In the genomic region with DNA sequence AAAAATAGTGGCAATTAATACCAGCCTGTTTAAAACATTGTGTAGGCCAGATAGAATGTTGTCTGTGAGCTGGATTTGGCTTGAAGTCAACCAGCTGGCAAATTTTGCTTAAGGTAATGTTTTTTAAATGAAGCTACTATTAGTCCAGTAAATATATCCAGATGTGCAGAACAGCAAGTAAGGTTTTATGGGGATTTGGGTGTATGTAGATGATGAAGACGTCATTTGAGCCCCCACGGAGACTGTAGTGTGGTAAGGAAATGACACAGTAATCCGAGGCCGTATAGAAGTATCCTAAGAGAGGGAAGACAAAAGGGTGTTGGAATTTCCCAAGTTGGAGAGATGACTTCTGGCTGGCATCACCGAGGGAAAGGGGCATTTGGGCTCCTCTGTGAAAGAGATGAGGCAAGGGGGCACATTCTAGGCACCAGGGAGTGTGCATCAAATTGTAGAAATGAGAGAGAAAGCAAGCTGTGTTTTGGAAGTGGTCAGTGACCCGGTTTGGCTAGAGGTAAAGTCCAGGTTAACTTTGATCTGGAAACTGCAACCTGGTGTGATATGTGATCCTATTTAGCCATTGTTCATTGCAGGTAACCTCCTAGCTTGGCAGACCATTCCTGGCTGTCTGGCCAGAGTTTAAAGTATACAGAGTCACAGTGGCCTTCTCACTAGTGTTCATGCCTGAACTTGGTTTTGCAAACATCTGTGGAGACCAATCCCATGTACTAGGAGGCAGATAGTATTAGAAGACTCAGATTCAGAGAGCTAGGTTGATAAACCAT, we compare ENCODE assay signal across 27 cellular contexts.
DNase-seq lines count a peak whose midpoint lies in the region; TF ChIP-seq lines count a peak whose summit lies in the region.
"Had no signal": no experiment of that assay in that cellular context is flagged by ENCODE, and none has a peak within 500 bp of the region (broad histone marks: within the 10 kb centered on the region; RNA-seq: fewer than 3 reads in every experiment).

No MANE protein-coding gene starts in this region.

- intact Hi-C loops in tibial artery (cut with DNase I; ENCODE audit: low total_unique reads), result no loop called here

- H3K4me3 ChIP-seq in HFF-Myc (replicated peaks; ENCODE audit: low read depth, low read length) (no peak overlapping the region), parathyroid adenoma (ENCODE audit: low read depth, low read length) (no peak overlapping the region), tibial artery (no peak overlapping the region)
- H3K4me3 ChIP-seq: dorsolateral prefrontal cortex, HAP-1, pancreas, Peyer's patch, SJCRH30, upper lobe of left lung had no signal

- H3K27me3 ChIP-seq in parathyroid adenoma (ENCODE audit: control insufficient read depth, insufficient read depth, low read length) (no peaks in the 10 kb centered on the region), tibial artery (no peaks in the 10 kb centered on the region)
- H3K27me3 ChIP-seq: dorsolateral prefrontal cortex, pancreas, Peyer's patch, SJCRH30, upper lobe of left lung had no signal

- no peak overlapping the region for H2AFZ ChIP-seq in parathyroid adenoma

- H3K4me2 ChIP-seq in parathyroid adenoma (ENCODE audit: low read length), result peak overlapping the region; percentile 32

- peaks cover 18% of the 10 kb centered on the region for H3K79me2 ChIP-seq in parathyroid adenoma

- H3K4me1 ChIP-seq in parathyroid adenoma (peaks cover 23% of the 10 kb centered on the region), tibial artery (peaks cover 0 to 63% (median 10%) of the 10 kb centered on the region in 4 donors)
- H3K4me1 ChIP-seq: HAP-1, pancreas, Peyer's patch had no signal

- peak overlapping the region; percentile 29 for H3K27ac ChIP-seq in parathyroid adenoma
- H3K27ac ChIP-seq in tibial artery, result no peak overlapping the region
- H3K27ac ChIP-seq: dorsolateral prefrontal cortex, pancreas, Peyer's patch, SJCRH30, upper lobe of left lung, VCaP had no signal

- H3K36me3 ChIP-seq in parathyroid adenoma (ENCODE audit: control insufficient read depth, insufficient read depth, low read length) (no peaks in the 10 kb centered on the region), tibial artery (no peaks in the 10 kb centered on the region)
- H3K36me3 ChIP-seq: HAP-1, pancreas, Peyer's patch, SJCRH30, upper lobe of left lung had no signal

- TF ChIP-seq CTCF in HFF-Myc (IDR thresholded peaks at IDR 0.05; ENCODE audit: low read depth, low read length, missing control alignments), result no peak
- no peak for TF ChIP-seq CTCF in parathyroid adenoma (IDR thresholded peaks at IDR 0.05)
- no peak for TF ChIP-seq CTCF in tibial artery (IDR thresholded peaks at IDR 0.05)

- H3K9me3 ChIP-seq in parathyroid adenoma (ENCODE audit: control insufficient read depth, low read length) (no peaks in the 10 kb centered on the region), tibial artery (no peaks in the 10 kb centered on the region)
- H3K9me3 ChIP-seq: HAP-1, pancreas, Peyer's patch, upper lobe of left lung had no signal

- DNase-seq in Daoy (ENCODE audit: low read depth) (peak; percentile 32), HFF-Myc (ENCODE audit: extremely low read depth, low read depth) (peak; percentile 90), fibroblast of gingiva (ENCODE audit: low read depth) (peak; percentile 38), NCI-H128 (lab: John Stamatoyannopoulos, UW; ENCODE audit: unreplicated experiment) (no peak), DMS153 treated with DMSO at 0.1 percent for 48 hours (lab: John Stamatoyannopoulos, UW; ENCODE audit: unreplicated experiment) (no peak), tibial artery (no peak)
- no peak for DNase-seq in activated CD4-positive, CD25-positive, alpha-beta regulatory T cell treated with anti-CD3 and anti-CD28 coated beads, Interleukin-2, amount 50 U/mL, for 72 hours
- DNase-seq: activated CD4-positive, alpha-beta T cell treated with anti-CD3 and anti-CD28 coated beads, Interleukin-2, amount 50 U/mL, for 4 hours; activated naive CD8-positive, alpha-beta T cell treated with anti-CD3 and anti-CD28 coated beads for 36 hours; CD8-positive, alpha-beta memory T cell; DMS79; dorsolateral prefrontal cortex; head of caudate nucleus; Kasumi-1; midbrain; MV-4-11; naive thymus-derived CD8-positive, alpha-beta T cell; NCI-H187; NCI-H526 treated with DMSO at 0.1 percent for 48 hours; pancreas; Peyer's patch; T-helper 2 cell; upper lobe of left lung had no signal

- H3K9ac ChIP-seq in parathyroid adenoma, result no peak overlapping the region

Comparison
In these comparisons a context has a peak if more than half of its experiments do, and no peak if none do; other contexts are left out.
1. DNase-seq: peak in Daoy (single experiment), HFF-Myc (single experiment) and fibroblast of gingiva (single experiment); none in NCI-H128 (single experiment), activated CD4-positive, CD25-positive, alpha-beta regulatory T cell treated with anti-CD3 and anti-CD28 coated beads, Interleukin-2, amount 50 U/mL, for 72 hours (single experiment), DMS153 treated with DMSO at 0.1 percent for 48 hours (single experiment) and tibial artery (0 of 2).